Comparison of ENCODE assay signal across 9 cellular contexts in the genomic region with DNA sequence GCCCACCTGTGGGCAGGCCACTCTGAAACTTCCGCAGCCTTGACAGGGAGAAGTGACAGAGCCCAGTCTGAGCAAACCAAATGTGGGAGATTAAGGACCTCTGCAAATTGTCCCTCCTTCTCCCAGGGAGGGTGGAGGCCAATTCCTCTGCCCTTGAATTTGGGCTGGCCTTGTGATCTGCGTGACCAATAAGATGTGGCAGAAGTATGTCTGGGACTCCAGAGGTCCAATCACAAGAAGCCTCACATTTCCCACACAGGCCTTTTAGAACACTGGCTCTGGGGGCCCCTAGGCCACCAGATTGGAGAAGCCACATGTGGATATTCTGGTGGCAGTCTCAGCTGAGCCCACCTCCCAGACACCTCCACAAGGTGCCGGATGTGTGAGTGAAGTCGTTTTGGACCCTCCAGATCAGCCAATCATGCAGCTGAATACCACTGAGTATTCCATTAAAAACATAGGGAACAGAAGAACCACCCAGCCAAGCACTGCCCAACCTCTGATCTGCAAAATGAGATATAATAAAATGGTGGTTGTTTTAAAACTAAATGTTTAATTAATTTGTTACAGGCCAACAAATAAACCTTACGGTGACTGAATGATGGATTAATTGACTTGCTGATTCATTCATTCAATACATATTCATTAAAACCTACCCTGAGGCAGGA.
DNase-seq lines count a peak whose midpoint lies in the region; ATAC-seq and TF ChIP-seq lines count a peak whose summit lies in the region.
"Had no signal": no experiment of that assay in that cellular context is flagged by ENCODE, and none has a peak within 500 bp of the region (broad histone marks: within the 10 kb centered on the region; RNA-seq: fewer than 3 reads in every experiment).

No MANE protein-coding gene starts in this region.

- intact Hi-C loops in aorta (cut with DNase I), result no loop called here

- no peaks in the 10 kb centered on the region for H3K9me2 ChIP-seq in GM23338 (ENCODE audit: insufficient read depth)

- H4K20me1 ChIP-seq in GM23338 (replicated peaks; ENCODE audit: insufficient read depth) (no peaks in the 10 kb centered on the region), osteoblast (ENCODE audit: insufficient read depth, low read length) (no peaks in the 10 kb centered on the region)

- H3K27me3 ChIP-seq in GM23338 (ENCODE audit: insufficient read depth) (no peaks in the 10 kb centered on the region), osteoblast (ENCODE audit: insufficient read depth, low read length) (no peaks in the 10 kb centered on the region), aorta (ENCODE audit: control insufficient read depth in 1 of 2, insufficient read depth in 2 of 2, low read length in 1 of 2) (no peaks in the 10 kb centered on the region), BE2C (no peaks in the 10 kb centered on the region)

- DNase-seq in GM23338 (ENCODE audit: low spot score) (no peak), osteoblast (ENCODE audit: insufficient read length, low spot score, missing footprints) (peak; percentile 45), aorta (peak; percentile 11 to 12), BE2C (no peak)
- DNase-seq: Calu3, DMS 273 treated with DMSO at 0.1 percent for 48 hours had no signal

- no peak for TF ChIP-seq CTCF in GM23338 (conservative IDR thresholded peaks at IDR 0.05; ENCODE audit: low read depth in 2 of 2)
- TF ChIP-seq CTCF in HEK293 (tag by site-specific recombination; IDR thresholded peaks at IDR 0.05), result no peak
- no peak for TF ChIP-seq CTCF in osteoblast (IDR thresholded peaks at IDR 0.05; ENCODE audit: extremely low read depth, low read depth, low read length)
- TF ChIP-seq CTCF in BE2C (IDR thresholded peaks at IDR 0.05; ENCODE audit: low read depth, low read length), result no peak

- H2AFZ ChIP-seq in GM23338 (no peak overlapping the region), osteoblast (ENCODE audit: low read length) (no peak overlapping the region)

- no peaks in the 10 kb centered on the region for H3K4me1 ChIP-seq in GM23338 (ENCODE audit: insufficient read depth)
- H3K4me1 ChIP-seq in HEK293 (ENCODE audit: control insufficient read depth, insufficient read depth, low read length), result no peaks in the 10 kb centered on the region
- H3K4me1 ChIP-seq in osteoblast (ENCODE audit: insufficient read depth, low read length), result no peaks in the 10 kb centered on the region
- no peaks in the 10 kb centered on the region for H3K4me1 ChIP-seq in aorta (ENCODE audit: control insufficient read depth in 1 of 2, insufficient read depth in 2 of 2, low read length in 2 of 2)
- no peaks in the 10 kb centered on the region for H3K4me1 ChIP-seq in BE2C
- H3K4me1 ChIP-seq: A549 had no signal

- ATAC-seq in GM23338 (no peak), aorta (ENCODE audit: low FRiP score) (no peak), HG03460 (IDR thresholded peaks at IDR 0.05; ENCODE audit: unreplicated experiment) (no peak)
- ATAC-seq: A549 had no signal

- no peaks in the 10 kb centered on the region for H3K79me2 ChIP-seq in GM23338 (replicated peaks; ENCODE audit: insufficient read depth)
- no peaks in the 10 kb centered on the region for H3K79me2 ChIP-seq in osteoblast (ENCODE audit: insufficient read depth, low read length)

- H3K4me2 ChIP-seq in GM23338, result no peak overlapping the region
- no peak overlapping the region for H3K4me2 ChIP-seq in osteoblast (ENCODE audit: insufficient read depth, low read length)
- H3K4me2 ChIP-seq: A549 had no signal

- peaks cover 3% of the 10 kb centered on the region for H3K4me1 Mint-ChIP-seq in GM23338

- CTCF ChIA-PET in HEK293 (lab: Yijun Ruan, JAX), result no interaction called here

- no peak overlapping the region for H3K27ac ChIP-seq in GM23338 (ENCODE audit: low read depth)
- no peak overlapping the region for H3K27ac ChIP-seq in HEK293 (ENCODE audit: extremely low read depth, low read depth, low read length)
- H3K27ac ChIP-seq in osteoblast (ENCODE audit: low read depth, low read length), result no peak overlapping the region
- no peak overlapping the region for H3K27ac ChIP-seq in aorta (ENCODE audit: low read depth in 1 of 2, low read length in 2 of 2)
- H3K27ac ChIP-seq: A549 had no signal

- POLR2A ChIA-PET in HEK293 (lab: Yijun Ruan, JAX), result no interaction called here

- no peaks in the 10 kb centered on the region for H3F3A ChIP-seq in GM23338 (replicated peaks; ENCODE audit: low read depth)

- H3K36me3 ChIP-seq in GM23338 (ENCODE audit: insufficient read depth), result no peaks in the 10 kb centered on the region
- no peaks in the 10 kb centered on the region for H3K36me3 ChIP-seq in HEK293 (ENCODE audit: control insufficient read depth in 2 of 2, insufficient read depth in 1 of 2, low read length in 2 of 2)
- H3K36me3 ChIP-seq in osteoblast (ENCODE audit: insufficient read depth, low read length), result no peaks in the 10 kb centered on the region
- no peaks in the 10 kb centered on the region for H3K36me3 ChIP-seq in aorta (ENCODE audit: control insufficient read depth in 1 of 2, insufficient read depth in 2 of 2, low read length in 1 of 2)
- H3K36me3 ChIP-seq in BE2C, result no peaks in the 10 kb centered on the region

- peaks cover 10% of the 10 kb centered on the region for H3K27me3 Mint-ChIP-seq in GM23338 (ENCODE audit: insufficient read depth, low read depth, poor library complexity)

- 92 to 94% methylated on average over 5 of the region's 5 CpGs for WGBS in aorta, 2 donors

- H3K36me3 Mint-ChIP-seq in GM23338 (ENCODE audit: low read depth), result peaks cover 10% of the 10 kb centered on the region; the same call in 2 of the 3 replicates

- H3K4me3 Mint-ChIP-seq in GM23338, result no peak overlapping the region

- H3K27ac Mint-ChIP-seq in GM23338, result no peak overlapping the region

- peaks cover 10% of the 10 kb centered on the region; the same call in 2 of the 3 replicates for H3K9me3 Mint-ChIP-seq in GM23338

- H3K4me3 ChIP-seq in GM23338, result no peak overlapping the region
- H3K4me3 ChIP-seq in HEK293 (ENCODE audit: low read depth, low read length), result no peak overlapping the region
- H3K4me3 ChIP-seq in osteoblast (ENCODE audit: insufficient read depth, low read length), result no peak overlapping the region
- H3K4me3 ChIP-seq in aorta (ENCODE audit: low read length in 2 of 2), result no peak overlapping the region
- no peak overlapping the region for H3K4me3 ChIP-seq in BE2C (ENCODE audit: low read depth, low read length)
- H3K4me3 ChIP-seq: A549 had no signal

- H3K9me3 ChIP-seq in HEK293 (ENCODE audit: control insufficient read depth, insufficient read depth, low read depth, low read length) (no peaks in the 10 kb centered on the region), osteoblast (ENCODE audit: low read depth, low read length) (no peaks in the 10 kb centered on the region), aorta (ENCODE audit: control insufficient read depth, low read length) (peaks cover 1% of the 10 kb centered on the region), BE2C (no peaks in the 10 kb centered on the region)

TF ChIP-seq in GM23338, 12 proteins besides CTCF, POLR2A, EP300 and RAD21:
- TF ChIP-seq JUNB (IDR thresholded peaks at IDR 0.05; ENCODE audit: unreplicated experiment) (no peak), ZNF331 (CRISPR knock-in tag; IDR thresholded peaks at IDR 0.05; ENCODE audit: low read depth) (peak; percentile 76)

TF ChIP-seq in HEK293, 187 proteins besides CTCF, POLR2A, EP300 and RAD21 (continues in another document):
- TF ChIP-seq SETDB1 (IDR thresholded peaks at IDR 0.05; ENCODE audit: insufficient read length, low read length), result peak; percentile 65
- TF ChIP-seq ZNF311 (tag by site-specific recombination; IDR thresholded peaks at IDR 0.05; ENCODE audit: borderline replicate concordance), result no peak
- TF ChIP-seq ZNF175 (tag by site-specific recombination; IDR thresholded peaks at IDR 0.05), result no peak
- TF ChIP-seq, protein P1, sequence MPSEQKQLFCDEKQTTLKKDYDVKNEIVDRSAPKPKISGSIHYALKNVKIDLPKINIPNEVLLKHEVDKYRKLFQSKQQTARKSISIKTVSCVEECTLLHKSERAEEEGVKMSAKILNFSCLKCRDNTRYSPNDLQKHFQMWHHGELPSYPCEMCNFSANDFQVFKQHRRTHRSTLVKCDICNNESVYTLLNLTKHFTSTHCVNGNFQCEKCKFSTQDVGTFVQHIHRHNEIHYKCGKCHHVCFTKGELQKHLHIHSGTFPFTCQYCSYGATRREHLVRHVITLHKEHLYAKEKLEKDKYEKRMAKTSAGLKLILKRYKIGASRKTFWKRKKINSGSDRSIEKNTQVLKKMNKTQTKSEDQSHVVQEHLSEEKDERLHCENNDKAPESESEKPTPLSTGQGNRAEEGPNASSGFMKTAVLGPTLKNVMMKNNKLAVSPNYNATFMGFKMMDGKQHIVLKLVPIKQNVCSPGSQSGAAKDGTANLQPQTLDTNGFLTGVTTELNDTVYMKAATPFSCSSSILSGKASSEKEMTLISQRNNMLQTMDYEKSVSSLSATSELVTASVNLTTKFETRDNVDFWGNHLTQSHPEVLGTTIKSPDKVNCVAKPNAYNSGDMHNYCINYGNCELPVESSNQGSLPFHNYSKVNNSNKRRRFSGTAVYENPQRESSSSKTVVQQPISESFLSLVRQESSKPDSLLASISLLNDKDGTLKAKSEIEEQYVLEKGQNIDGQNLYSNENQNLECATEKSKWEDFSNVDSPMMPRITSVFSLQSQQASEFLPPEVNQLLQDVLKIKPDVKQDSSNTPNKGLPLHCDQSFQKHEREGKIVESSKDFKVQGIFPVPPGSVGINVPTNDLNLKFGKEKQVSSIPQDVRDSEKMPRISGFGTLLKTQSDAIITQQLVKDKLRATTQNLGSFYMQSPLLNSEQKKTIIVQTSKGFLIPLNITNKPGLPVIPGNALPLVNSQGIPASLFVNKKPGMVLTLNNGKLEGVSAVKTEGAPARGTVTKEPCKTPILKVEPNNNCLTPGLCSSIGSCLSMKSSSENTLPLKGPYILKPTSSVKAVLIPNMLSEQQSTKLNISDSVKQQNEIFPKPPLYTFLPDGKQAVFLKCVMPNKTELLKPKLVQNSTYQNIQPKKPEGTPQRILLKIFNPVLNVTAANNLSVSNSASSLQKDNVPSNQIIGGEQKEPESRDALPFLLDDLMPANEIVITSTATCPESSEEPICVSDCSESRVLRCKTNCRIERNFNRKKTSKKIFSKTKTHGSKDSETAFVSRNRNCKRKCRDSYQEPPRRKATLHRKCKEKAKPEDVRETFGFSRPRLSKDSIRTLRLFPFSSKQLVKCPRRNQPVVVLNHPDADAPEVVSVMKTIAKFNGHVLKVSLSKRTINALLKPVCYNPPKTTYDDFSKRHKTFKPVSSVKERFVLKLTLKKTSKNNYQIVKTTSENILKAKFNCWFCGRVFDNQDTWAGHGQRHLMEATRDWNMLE (tag by site-specific recombination; conservative IDR thresholded peaks at IDR 0.05; ENCODE audit: low read depth), result no peak
- TF ChIP-seq SP2 (tag by site-specific recombination; IDR thresholded peaks at IDR 0.05), result 0 out of 2 replicates have a peak, but pooled peaks have one; percentile 20
- peak; percentile 40; the same call in 1 of the 2 replicates for TF ChIP-seq ZNF664 (tag by site-specific recombination; IDR thresholded peaks at IDR 0.05)
- no peak for TF ChIP-seq MZF1 (tag by site-specific recombination; IDR thresholded peaks at IDR 0.05; ENCODE audit: borderline replicate concordance)
- no peak for TF ChIP-seq ZNF266 (tag by site-specific recombination; IDR thresholded peaks at IDR 0.05; ENCODE audit: low read depth)
- TF ChIP-seq FEZF1 (tag by site-specific recombination; IDR thresholded peaks at IDR 0.05), result no peak

Comparison
In these comparisons a context has a peak if more than half of its experiments do, and no peak if none do; other contexts are left out.
1. DNase-seq: peak in osteoblast (single experiment) and aorta (2 of 2); none in GM23338 (single experiment) and BE2C (single experiment).